Comparison of ENCODE assay signal across 21 cellular contexts in the genomic region with DNA sequence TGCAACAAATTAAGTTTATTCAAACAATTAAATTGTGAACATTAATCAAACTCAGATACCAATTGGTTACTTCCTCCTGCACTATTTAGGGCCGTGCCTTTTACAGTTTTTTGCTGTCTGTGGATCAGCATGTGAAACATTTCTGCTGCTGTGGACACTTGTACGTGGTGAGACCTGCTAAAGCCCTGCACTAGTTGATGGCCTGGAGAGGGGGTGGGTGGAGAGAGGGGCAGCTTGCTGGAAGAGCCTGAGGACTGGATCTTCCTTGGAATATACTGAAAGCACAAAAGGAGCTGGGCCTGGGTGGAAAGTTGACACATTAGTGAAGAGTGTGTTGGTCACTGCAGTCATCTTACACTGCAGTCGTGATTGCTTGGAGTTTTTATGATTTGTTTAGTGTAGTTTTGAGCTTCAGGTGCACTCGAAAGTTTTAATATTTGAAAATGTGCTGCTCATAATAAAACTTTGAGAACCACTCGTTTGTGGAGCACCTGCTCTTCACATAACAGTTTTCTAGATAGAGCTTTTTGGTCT. TPM values are rescaled to one million over a fixed set of nuclear protein-coding genes. Genes with fewer than 3 reads are reported as not detected.
DNase-seq lines count a peak whose midpoint lies in the region; ATAC-seq, FAIRE-seq and TF ChIP-seq lines count a peak whose summit lies in the region.
"Had no signal": no experiment of that assay in that cellular context is flagged by ENCODE, and none has a peak within 500 bp of the region (broad histone marks: within the 10 kb centered on the region; RNA-seq: fewer than 3 reads in every experiment).

No MANE protein-coding gene starts in this region.

- no peak for TF ChIP-seq POLR2A in breast epithelium (IDR thresholded peaks at IDR 0.05)

- peak overlapping the region in 3 of 4 donors; percentile 17 to 63 (median 55) for H3K27ac ChIP-seq in pancreas
- H3K27ac ChIP-seq in breast epithelium = no peak overlapping the region
- H3K27ac ChIP-seq: A549, cardiac muscle cell, GM23248 had no signal

- intact Hi-C loops in pancreas (cut with DNase I) = no loop called here
- intact Hi-C loops in breast epithelium (cut with DNase I; ENCODE audit: low total_unique reads) = no loop called here

- H3K27me3 ChIP-seq in GM06990 (replicated peaks; ENCODE audit: control insufficient read depth, insufficient read depth, low read length) (no peaks in the 10 kb centered on the region), pancreas (no peaks in the 10 kb centered on the region), breast epithelium (no peaks in the 10 kb centered on the region)
- H3K27me3 ChIP-seq: cardiac muscle cell had no signal

- FAIRE-seq in pancreas (lab: Jason Lieb, UNC) = no peak
- FAIRE-seq: A549, small intestine had no signal

- ATAC-seq in activated T-cell treated with anti-CD3 and anti-CD28 coated beads, Interleukin-2, amount 50 U/mL, for 4 hours = no peak
- no peak for ATAC-seq in activated naive CD8-positive, alpha-beta T cell treated with anti-CD3 and anti-CD28 coated beads, Interleukin-2, amount 50 U/mL, for 24 hours
- peak; percentile 29 to 57 (median 42) for ATAC-seq in pancreas
- ATAC-seq: A549; activated CD4-positive, CD25-positive, alpha-beta regulatory T cell treated with anti-CD3 and anti-CD28 coated beads, Interleukin-2, amount 50 U/mL, for 24 hours had no signal

- H3K9me3 Mint-ChIP-seq in activated T-cell treated with anti-CD3 and anti-CD28 coated beads, Interleukin-2, amount 50 U/mL, for 24 hours = no peaks in the 10 kb centered on the region
- no peaks in the 10 kb centered on the region for H3K9me3 Mint-ChIP-seq in activated T-cell treated with anti-CD3 and anti-CD28 coated beads, Interleukin-2, amount 50 U/mL, for 4 hours
- no peaks in the 10 kb centered on the region for H3K9me3 Mint-ChIP-seq in activated naive CD8-positive, alpha-beta T cell treated with anti-CD3 and anti-CD28 coated beads, Interleukin-2, amount 50 U/mL, for 24 hours
- H3K9me3 Mint-ChIP-seq: T-helper 1 cell treated with Interleukin-12 subunit alpha and Interleukin-12 subunit beta and Interleukin-4 antibody, amounts not matched to agents 30 μg/mL and 1 μg/mL, for 36 hours; type B pancreatic cell had no signal

- 19 to 20% methylated on average over 5 of the region's 5 CpGs for WGBS in pancreas, 2 donors

- H3K27ac Mint-ChIP-seq in activated T-cell treated with anti-CD3 and anti-CD28 coated beads, Interleukin-2, amount 50 U/mL, for 24 hours = peak overlapping the region; percentile 20
- H3K27ac Mint-ChIP-seq in activated naive CD8-positive, alpha-beta T cell treated with anti-CD3 and anti-CD28 coated beads, Interleukin-2, amount 50 U/mL, for 24 hours = peak overlapping the region; percentile 75
- H3K27ac Mint-ChIP-seq: T-helper 1 cell treated with Interleukin-12 subunit alpha and Interleukin-12 subunit beta and Interleukin-4 antibody, amounts not matched to agents 30 μg/mL and 1 μg/mL, for 36 hours; type B pancreatic cell had no signal

- H3K9me3 ChIP-seq in pancreas (no peaks in the 10 kb centered on the region), breast epithelium (no peaks in the 10 kb centered on the region)
- H3K9me3 ChIP-seq: A549 had no signal

- no peak overlapping the region for H3K4me3 Mint-ChIP-seq in activated T-cell treated with anti-CD3 and anti-CD28 coated beads, Interleukin-2, amount 50 U/mL, for 24 hours
- H3K4me3 Mint-ChIP-seq in activated T-cell treated with anti-CD3 and anti-CD28 coated beads, Interleukin-2, amount 50 U/mL, for 4 hours = no peak overlapping the region
- no peak overlapping the region for H3K4me3 Mint-ChIP-seq in activated naive CD8-positive, alpha-beta T cell treated with anti-CD3 and anti-CD28 coated beads, Interleukin-2, amount 50 U/mL, for 24 hours
- H3K4me3 Mint-ChIP-seq: type B pancreatic cell had no signal

- no peaks in the 10 kb centered on the region for H3K36me3 Mint-ChIP-seq in activated T-cell treated with anti-CD3 and anti-CD28 coated beads, Interleukin-2, amount 50 U/mL, for 24 hours (ENCODE audit: low read depth)
- peaks cover 5% of the 10 kb centered on the region for H3K36me3 Mint-ChIP-seq in activated T-cell treated with anti-CD3 and anti-CD28 coated beads, Interleukin-2, amount 50 U/mL, for 4 hours (ENCODE audit: insufficient read depth)
- peaks cover 2% of the 10 kb centered on the region for H3K36me3 Mint-ChIP-seq in activated naive CD8-positive, alpha-beta T cell treated with anti-CD3 and anti-CD28 coated beads, Interleukin-2, amount 50 U/mL, for 24 hours (ENCODE audit: low read depth)
- H3K36me3 Mint-ChIP-seq: type B pancreatic cell had no signal

- H3K4me1 Mint-ChIP-seq in activated T-cell treated with anti-CD3 and anti-CD28 coated beads, Interleukin-2, amount 50 U/mL, for 24 hours (ENCODE audit: low read depth) = peaks cover 90% of the 10 kb centered on the region
- peaks cover 91% of the 10 kb centered on the region for H3K4me1 Mint-ChIP-seq in activated T-cell treated with anti-CD3 and anti-CD28 coated beads, Interleukin-2, amount 50 U/mL, for 4 hours (ENCODE audit: low read depth)
- H3K4me1 Mint-ChIP-seq in activated naive CD8-positive, alpha-beta T cell treated with anti-CD3 and anti-CD28 coated beads, Interleukin-2, amount 50 U/mL, for 24 hours = peaks cover 88% of the 10 kb centered on the region

- DNase-seq in activated T-cell treated with anti-CD3 and anti-CD28 coated beads, Interleukin-2, amount 50 U/mL, for 24 hours = no peak
- no peak for DNase-seq in activated T-cell treated with anti-CD3 and anti-CD28 coated beads, Interleukin-2, amount 50 U/mL, for 4 hours
- DNase-seq in GM06990 (ENCODE audit: extremely low read depth, insufficient read length) (no peak), pancreas (no peak), HT-29 (ENCODE audit: low spot score) (no peak), breast epithelium (ENCODE audit: low spot score in 2 of 2) (no peak)
- DNase-seq in activated naive CD8-positive, alpha-beta T cell treated with anti-CD3 and anti-CD28 coated beads, Interleukin-2, amount 50 U/mL, for 24 hours = no peak
- DNase-seq in stimulated activated CD4-positive, alpha-beta T cell treated with anti-CD3 and anti-CD28 coated beads, Interleukin-15, amount 100 ng/mL, for 24 hours = no peak
- DNase-seq: activated CD8-positive, alpha-beta memory T cell treated with anti-CD3 and anti-CD28 coated beads, Interleukin-2, amount 50 U/mL, for 4 hours; GM23248; hypothalamus; Karpas-422; kidney glomerular epithelial cell; NCI-H1436 treated with DMSO at 0.1 percent for 48 hours; NK-92 treated with Interleukin-12 subunit alpha and Interleukin-12 subunit beta, amount 100 ng/mL, for 24 hours; small intestine had no signal

- no peak for TF ChIP-seq CTCF in GM06990 (IDR thresholded peaks at IDR 0.05; ENCODE audit: insufficient read depth, low read length, poor library complexity, severe bottlenecking)
- no peak for TF ChIP-seq CTCF in pancreas (IDR thresholded peaks at IDR 0.05)
- TF ChIP-seq CTCF in breast epithelium (IDR thresholded peaks at IDR 0.05) = no peak

- no peaks in the 10 kb centered on the region for H3K36me3 ChIP-seq in GM06990 (ENCODE audit: control insufficient read depth, insufficient read depth, low read length)
- H3K36me3 ChIP-seq in pancreas = no peaks in the 10 kb centered on the region
- H3K36me3 ChIP-seq in breast epithelium = no peaks in the 10 kb centered on the region
- H3K36me3 ChIP-seq: cardiac muscle cell had no signal

- H3K4me3 ChIP-seq in GM06990 (replicated peaks; ENCODE audit: low read depth, low read length) (0 out of 2 replicates have a peak overlapping the region, but pooled peaks have one; percentile 4), pancreas (peak overlapping the region in 1 of 4 donors; percentile 4), breast epithelium (no peak overlapping the region)
- H3K4me3 ChIP-seq: A549, cardiac muscle cell, GM23248 had no signal

- peaks cover 20 to 48% (median 29%) of the 10 kb centered on the region in 3 donors for H3K4me1 ChIP-seq in pancreas
- H3K4me1 ChIP-seq in breast epithelium = no peaks in the 10 kb centered on the region
- H3K4me1 ChIP-seq: A549 had no signal

- H3K27me3 Mint-ChIP-seq in activated T-cell treated with anti-CD3 and anti-CD28 coated beads, Interleukin-2, amount 50 U/mL, for 24 hours = no peaks in the 10 kb centered on the region
- no peaks in the 10 kb centered on the region for H3K27me3 Mint-ChIP-seq in activated T-cell treated with anti-CD3 and anti-CD28 coated beads, Interleukin-2, amount 50 U/mL, for 4 hours (ENCODE audit: low read depth)
- no peaks in the 10 kb centered on the region for H3K27me3 Mint-ChIP-seq in activated naive CD8-positive, alpha-beta T cell treated with anti-CD3 and anti-CD28 coated beads, Interleukin-2, amount 50 U/mL, for 24 hours

RNA-seq across cellular contexts. Expression of a gene that starts 11.4 kb away (rescaled TPM):
- 10 to 100 TPM; 12.6 to 14.2 (median 12.7) TPM for total RNA-seq in activated T-cell treated with anti-CD3 and anti-CD28 coated beads, Interleukin-2, amount 50 U/mL, for 4 hours
- total RNA-seq in pancreas (10 to 100 TPM in 1 of 6 donors, 1 to 10 TPM in 5; 6.3 to 12.1 (median 8.1) TPM), breast epithelium (10 to 100 TPM in 2 of 3 donors, 1 to 10 TPM in 1; 7.8 to 21.9 (median 17.0) TPM)
- polyA plus RNA-seq in pancreas = 1 to 10 TPM; 1.8 to 6.7 TPM
- 2.5 and 3.0 TPM in 2 replicates for total RNA-seq in HT-29 (2014; rRNA removed; shearing (Covaris generic))

Comparison
In these comparisons a context has a peak if more than half of its experiments do, and no peak if none do; other contexts are left out.
1. ATAC-seq: peak in pancreas (4 of 4); none in activated T-cell treated with anti-CD3 and anti-CD28 coated beads, Interleukin-2, amount 50 U/mL, for 4 hours (0 of 2) and activated naive CD8-positive, alpha-beta T cell treated with anti-CD3 and anti-CD28 coated beads, Interleukin-2, amount 50 U/mL, for 24 hours (single experiment).
2. H3K27ac ChIP-seq: peak in pancreas (3 of 4); none in breast epithelium (0 of 2).